Comparison of ENCODE assay signal across 8 cellular contexts in genomic region chr6:169961772-169962561, GRCh38.
DNase-seq lines count a peak whose midpoint lies in the region; ATAC-seq and TF ChIP-seq lines count a peak whose summit lies in the region.

No MANE protein-coding gene starts in this region.

- H3K4me3 ChIP-seq in trophoblast cell (ENCODE audit: low read depth, low read length) (peak overlapping the region; percentile 52), HAP-1 (no peak overlapping the region)

- DNase-seq in CD14-positive monocyte (ENCODE audit: low spot score) = no peak
- peak; percentile 24 to 50 for DNase-seq in activated T-cell treated with anti-CD3 and anti-CD28 coated beads, Interleukin-2, amount 50 U/mL, for 48 hours
- DNase-seq in left ventricle myocardium superior = peak; percentile 70
- no peak for DNase-seq in trophoblast cell
- no peak for DNase-seq in UCSD-AML1 (lab: John Stamatoyannopoulos, UW; ENCODE audit: unreplicated experiment)
- DNase-seq in HAP-1 (ENCODE audit: low spot score in 2 of 2) = no peak
- DNase-seq in NCI-H510A (lab: John Stamatoyannopoulos, UW) = no peak
- DNase-seq in NCI-H187 (lab: John Stamatoyannopoulos, UW) = no peak

- peaks cover 3 to 8% of the 10 kb centered on the region in 2 experiments for H3K4me1 ChIP-seq in trophoblast cell (ENCODE audit: control insufficient read depth in 1 of 2, insufficient read depth in 2 of 2, low read length in 2 of 2)
- H3K4me1 ChIP-seq in HAP-1 = no peaks in the 10 kb centered on the region

- peak overlapping the region; percentile 39 for H4K12ac ChIP-seq in trophoblast cell (ENCODE audit: low read depth, low read length)

- H3K36me3 ChIP-seq in trophoblast cell (ENCODE audit: control insufficient read depth in 1 of 2, insufficient read depth in 2 of 2, low read length in 2 of 2) (no peaks in the 10 kb centered on the region), HAP-1 (replicated peaks) (no peaks in the 10 kb centered on the region)

- TF ChIP-seq CTCF in CD14-positive monocyte (IDR thresholded peaks at IDR 0.05) = peak; percentile 66

- ATAC-seq in left ventricle myocardium superior = peak; percentile 92

- peak overlapping the region; percentile 45 for H2AFZ ChIP-seq in trophoblast cell (ENCODE audit: insufficient read depth, low read length, poor library complexity)

- H3K14ac ChIP-seq in trophoblast cell (ENCODE audit: low read length) = no peak overlapping the region

- no peaks in the 10 kb centered on the region for H3K27me3 ChIP-seq in trophoblast cell (ENCODE audit: insufficient read depth, low read length)
- no peaks in the 10 kb centered on the region for H3K27me3 ChIP-seq in HAP-1 (ENCODE audit: low read depth)

- WGBS in trophoblast cell (ENCODE audit: extremely low coverage, insufficient coverage, insufficient read length) = no CpG with 5 or more reads among the region's 75 CpGs

- no peak overlapping the region for H3K27ac ChIP-seq in trophoblast cell (ENCODE audit: low read depth, low read length)

- peak overlapping the region; percentile 60 for H3K18ac ChIP-seq in trophoblast cell (ENCODE audit: low read length)

- in situ Hi-C loops in HAP-1 (cut with MboI; ENCODE audit: low sequenced_read_pairs) = no loop called here

- peaks cover 5% of the 10 kb centered on the region for H3K9me3 ChIP-seq in trophoblast cell (ENCODE audit: insufficient read depth, low read depth, low read length)
- no peaks in the 10 kb centered on the region for H3K9me3 ChIP-seq in HAP-1

- H3K9ac ChIP-seq in trophoblast cell (ENCODE audit: low read length) = no peak overlapping the region

- peaks cover 35% of the 10 kb centered on the region for H3K4me1 Mint-ChIP-seq in CD14-positive monocyte

- peak overlapping the region; percentile 71 for H3K4me2 ChIP-seq in trophoblast cell (ENCODE audit: low read length)

- no peaks in the 10 kb centered on the region for H3K79me2 ChIP-seq in trophoblast cell (ENCODE audit: control insufficient read depth, insufficient read depth, low read length, poor library complexity)

- no peak overlapping the region for H2AK5ac ChIP-seq in trophoblast cell (ENCODE audit: low read length)

- H4K8ac ChIP-seq in trophoblast cell (ENCODE audit: low read depth, low read length) = peak overlapping the region; percentile 65

- peak overlapping the region; percentile 46 for H4K91ac ChIP-seq in trophoblast cell (ENCODE audit: low read depth, low read length)

- no peaks in the 10 kb centered on the region for H3K36me3 Mint-ChIP-seq in CD14-positive monocyte

- H3K9me3 Mint-ChIP-seq in CD14-positive monocyte = peaks cover 0 to 10% (median 0%) of the 10 kb centered on the region in 7 donors

- H2BK5ac ChIP-seq in trophoblast cell (ENCODE audit: low read depth, low read length, poor library complexity) = no peak overlapping the region

- peak overlapping the region; percentile 47 for H2BK12ac ChIP-seq in trophoblast cell (ENCODE audit: low read length)

- H3K79me1 ChIP-seq in trophoblast cell (ENCODE audit: low read length) = peaks cover 5% of the 10 kb centered on the region

- H3K4ac ChIP-seq in trophoblast cell (ENCODE audit: low read depth, low read length) = no peak overlapping the region

- no peak overlapping the region for H3K23ac ChIP-seq in trophoblast cell (ENCODE audit: low read length)

- peak overlapping the region in 1 of 7 donors; percentile 66 for H3K27ac Mint-ChIP-seq in CD14-positive monocyte

- H2BK120ac ChIP-seq in trophoblast cell (ENCODE audit: insufficient read depth, low read length, poor library complexity) = peak overlapping the region; percentile 28

- H3K27me3 Mint-ChIP-seq in CD14-positive monocyte (ENCODE audit: low read depth in 3 of 3) = peaks cover 11 to 23% (median 18%) of the 10 kb centered on the region in 3 donors

- intact Hi-C loops in CD14-positive monocyte (cut with micrococcal nuclease) = no loop called here
- intact Hi-C loops in left ventricle myocardium superior (cut with micrococcal nuclease) = no loop called here

- H3K4me3 Mint-ChIP-seq in CD14-positive monocyte = peak overlapping the region; percentile 72 to 88

Comparison
In these comparisons a context has a peak if more than half of its experiments do, and no peak if none do; other contexts are left out.
1. DNase-seq: peak in activated T-cell treated with anti-CD3 and anti-CD28 coated beads, Interleukin-2, amount 50 U/mL, for 48 hours (2 of 2) and left ventricle myocardium superior (single experiment); none in CD14-positive monocyte (single experiment), trophoblast cell (0 of 2), UCSD-AML1 (single experiment), HAP-1 (0 of 2), NCI-H510A (single experiment) and NCI-H187 (0 of 2).